Comparison of ENCODE assay signal across 23 cellular contexts in genomic region chr4:3656441-3657376, GRCh38.
DNase-seq lines count a peak whose midpoint lies in the region; ATAC-seq and TF ChIP-seq lines count a peak whose summit lies in the region.
"Had no signal": no experiment of that assay in that cellular context is flagged by ENCODE, and none has a peak within 500 bp of the region (broad histone marks: within the 10 kb centered on the region; RNA-seq: fewer than 3 reads in every experiment).

No MANE protein-coding gene starts in this region.

- no peak overlapping the region for H3K27ac Mint-ChIP-seq in T-helper 17 cell
- H3K27ac Mint-ChIP-seq: activated CD8-positive, alpha-beta T cell treated with anti-CD3 and anti-CD28 coated beads for 36 hours; activated naive CD8-positive, alpha-beta T cell treated with anti-CD3 and anti-CD28 coated beads for 36 hours; activated T-helper 1 cell treated with anti-CD3 and anti-CD28 coated beads, Interleukin-12 subunit alpha, Interleukin-12 subunit beta, Interleukin-2, Interleukin-4 antibody, amounts not matched to agents 30 ng/mL and 10 ng/mL and 1 ng/mL, durations not matched to agents 14 hours and 24 hours and 36 hours had no signal

- peaks cover 46% of the 10 kb centered on the region for H3K27me3 Mint-ChIP-seq in T-helper 17 cell

- H3K4me3 Mint-ChIP-seq in T-helper 17 cell = no peak overlapping the region
- H3K4me3 Mint-ChIP-seq: activated CD8-positive, alpha-beta T cell treated with anti-CD3 and anti-CD28 coated beads for 36 hours; activated naive CD8-positive, alpha-beta T cell treated with anti-CD3 and anti-CD28 coated beads for 36 hours; activated T-helper 1 cell treated with anti-CD3 and anti-CD28 coated beads, Interleukin-12 subunit alpha, Interleukin-12 subunit beta, Interleukin-2, Interleukin-4 antibody, amounts not matched to agents 30 ng/mL and 10 ng/mL and 1 ng/mL, durations not matched to agents 14 hours and 24 hours and 36 hours had no signal

- peak overlapping the region; percentile 71 for H3K4me2 ChIP-seq in BLaER1
- H3K4me2 ChIP-seq: KMS-11 had no signal

- peaks cover 7% of the 10 kb centered on the region for H3K4me1 Mint-ChIP-seq in T-helper 17 cell
- H3K4me1 Mint-ChIP-seq: activated naive CD8-positive, alpha-beta T cell treated with anti-CD3 and anti-CD28 coated beads for 36 hours had no signal

- H3K9ac ChIP-seq in BLaER1 = no peak overlapping the region
- H3K9ac ChIP-seq: KMS-11 had no signal

- 0 out of 2 replicates have a peak, but pooled peaks cover 4% of the 10 kb centered on the region for H4K20me1 ChIP-seq in BLaER1

- DNase-seq in H7 = peak; percentile 72
- peak; percentile 74 for DNase-seq in NCI-H2107 treated with DMSO at 0.1 percent for 48 hours (lab: John Stamatoyannopoulos, UW; ENCODE audit: unreplicated experiment)
- peak; percentile 17 for DNase-seq in kidney tubule cell (ENCODE audit: low spot score)
- no peak for DNase-seq in T-helper 17 cell
- DNase-seq in GM10266 (ENCODE audit: extremely low spot score) = no peak
- DNase-seq in NCI-H446 treated with DMSO at 0.1 percent for 48 hours (lab: John Stamatoyannopoulos, UW) = no peak
- DNase-seq: activated CD8-positive, alpha-beta T cell treated with anti-CD3 and anti-CD28 coated beads for 36 hours; activated naive CD8-positive, alpha-beta T cell treated with anti-CD3 and anti-CD28 coated beads for 36 hours; COR-L47; dermis blood vessel endothelial cell; GF-D8; NCI-H146; posterior cingulate gyrus; stimulated activated CD4-positive, alpha-beta T cell treated with anti-CD3 and anti-CD28 coated beads, Interleukin-4, amount 100 ng/mL, for 4 hours; stimulated activated CD8-positive, alpha-beta memory T cell treated with anti-CD3 and anti-CD28 coated beads, Interleukin-4, amount 100 ng/mL, for 48 hours; substantia nigra; WERI-Rb-1 had no signal

- ATAC-seq in HG03439 (IDR thresholded peaks at IDR 0.05; ENCODE audit: unreplicated experiment) (no peak), T-helper 17 cell (no peak)
- ATAC-seq: activated CD8-positive, alpha-beta T cell treated with anti-CD3 and anti-CD28 coated beads for 36 hours had no signal

- peaks cover 96% of the 10 kb centered on the region for H3K4me1 ChIP-seq in BLaER1

- H3K27me3 ChIP-seq in BLaER1 (peaks cover 20% of the 10 kb centered on the region; the same call in 1 of the 2 replicates), H7 (ENCODE audit: control insufficient read depth, insufficient read depth, low read length) (no peaks in the 10 kb centered on the region)

- no peaks in the 10 kb centered on the region for H3K9me3 ChIP-seq in BLaER1
- no peaks in the 10 kb centered on the region for H3K9me3 ChIP-seq in T-helper 17 cell (ENCODE audit: control insufficient read depth, low read length, poor library complexity, severe bottlenecking)

- H3K36me3 Mint-ChIP-seq in T-helper 17 cell (ENCODE audit: low read depth) = no peaks in the 10 kb centered on the region
- H3K36me3 Mint-ChIP-seq: activated naive CD8-positive, alpha-beta T cell treated with anti-CD3 and anti-CD28 coated beads for 36 hours had no signal

- TF ChIP-seq CTCF in GM10266 (IDR thresholded peaks at IDR 0.05; ENCODE audit: control insufficient read depth, insufficient read depth, low read depth, missing control alignments) = no peak

- H3K36me3 ChIP-seq in BLaER1 = no peaks in the 10 kb centered on the region
- H3K36me3 ChIP-seq in H7 (replicated peaks; ENCODE audit: control insufficient read depth, insufficient read depth, low read length) = no peaks in the 10 kb centered on the region
- H3K36me3 ChIP-seq: WERI-Rb-1 had no signal

- no peak overlapping the region for H3K4me3 ChIP-seq in BLaER1
- no peak overlapping the region for H3K4me3 ChIP-seq in H7 (ENCODE audit: insufficient read depth, low read depth, low read length)
- H3K4me3 ChIP-seq: skin epidermis had no signal

- H3K27ac ChIP-seq in BLaER1 = no peak overlapping the region
- H3K27ac ChIP-seq: epithelial cell of prostate, KMS-11, WERI-Rb-1 had no signal

Comparison
In these comparisons a context has a peak if more than half of its experiments do, and no peak if none do; other contexts are left out.
1. DNase-seq: peak in H7 (single experiment), NCI-H2107 treated with DMSO at 0.1 percent for 48 hours (single experiment) and kidney tubule cell (single experiment); none in T-helper 17 cell (0 of 3), GM10266 (single experiment) and NCI-H446 treated with DMSO at 0.1 percent for 48 hours (single experiment).